ENCODE assay signal across 9 cellular contexts in the genomic region with DNA sequence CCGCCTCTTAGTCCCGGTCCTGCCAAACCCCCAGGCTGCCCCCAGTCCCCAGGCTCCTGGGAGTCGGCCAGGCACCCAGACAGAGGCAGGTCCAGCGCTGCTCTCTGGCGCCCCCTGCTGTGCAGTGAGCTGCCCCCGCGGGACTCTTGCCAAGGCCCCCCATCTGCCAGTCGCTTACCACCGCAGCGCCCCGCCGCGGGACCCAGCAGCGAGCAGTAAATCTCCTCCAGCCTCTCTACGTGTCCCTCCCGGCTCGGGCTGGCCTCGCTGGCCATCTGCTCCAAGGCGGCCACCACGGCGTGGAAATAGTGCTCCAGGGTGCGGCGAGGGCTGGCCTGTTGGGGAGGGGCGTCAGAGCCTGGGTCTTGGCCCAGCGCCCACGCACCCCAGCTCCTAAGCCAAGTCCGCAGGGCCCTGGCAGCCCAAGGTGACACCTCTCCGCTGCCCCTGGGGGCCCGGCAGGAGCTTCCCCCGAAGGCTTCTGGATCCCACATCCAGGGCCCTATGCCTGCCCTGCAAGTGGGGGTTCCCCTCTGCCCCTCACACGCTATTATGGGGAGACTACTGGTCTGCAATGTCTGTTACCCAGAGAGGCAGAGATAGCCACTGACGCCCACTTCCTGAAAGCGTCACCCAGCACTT. TPM values are rescaled to one million over a fixed set of nuclear protein-coding genes. Genes with fewer than 3 reads are reported as not detected.
DNase-seq lines count a peak whose midpoint lies in the region; ATAC-seq, FAIRE-seq and TF ChIP-seq lines count a peak whose summit lies in the region.
"Had no signal": no experiment of that assay in that cellular context is flagged by ENCODE, and none has a peak within 500 bp of the region (broad histone marks: within the 10 kb centered on the region; RNA-seq: fewer than 3 reads in every experiment).

No MANE protein-coding gene starts in this region.

- dilution Hi-C loops in endothelial cell of umbilical vein (cut with MboI; ENCODE audit: extremely low pct_ligation_motif_present, low sequenced_read_pairs) = no loop called here

- intact Hi-C loops in endothelial cell of umbilical vein (cut with micrococcal nuclease) = no loop called here

- H3K9me1 ChIP-seq in endothelial cell of umbilical vein (replicated peaks; ENCODE audit: control insufficient read depth, extremely low read depth, insufficient read depth, low read length) = no peaks in the 10 kb centered on the region

- TF ChIP-seq POLR2A in GM12892 (IDR thresholded peaks at IDR 0.05; ENCODE audit: low read depth, low read length) = no peak
- TF ChIP-seq POLR2A in endothelial cell of umbilical vein (IDR thresholded peaks at IDR 0.05; ENCODE audit: low read depth, low read length) = no peak

- ATAC-seq in RWPE2 (ENCODE audit: low read depth) (no peak), HG02852 (IDR thresholded peaks at IDR 0.05; ENCODE audit: unreplicated experiment) (no peak), GM21723 (IDR thresholded peaks at IDR 0.05; ENCODE audit: unreplicated experiment) (no peak), GM18868 (IDR thresholded peaks at IDR 0.05; ENCODE audit: unreplicated experiment) (no peak)

- H3K27me3 ChIP-seq in RWPE2 (ENCODE audit: insufficient read depth, poor library complexity, severe bottlenecking) = no peaks in the 10 kb centered on the region
- no peaks in the 10 kb centered on the region for H3K27me3 ChIP-seq in endothelial cell of umbilical vein (ENCODE audit: control insufficient read depth in 2 of 2, insufficient read depth in 2 of 2, low read length in 2 of 2)

- no TSS peak for BruUV-seq in endothelial cell of umbilical vein (replicated peaks; lab: Mats Ljungman, UMichigan)

- H3K27ac ChIP-seq in RWPE2 (ENCODE audit: poor library complexity, severe bottlenecking) (no peak overlapping the region), endothelial cell of umbilical vein (ENCODE audit: insufficient read depth, low read depth, low read length) (no peak overlapping the region)
- H3K27ac ChIP-seq: KMS-11 had no signal

- H3K79me2 ChIP-seq in endothelial cell of umbilical vein (ENCODE audit: control insufficient read depth, insufficient read depth, low read length) = no peaks in the 10 kb centered on the region

- H3K4me1 ChIP-seq in RWPE2 (ENCODE audit: insufficient read depth, poor library complexity, severe bottlenecking) (no peaks in the 10 kb centered on the region), endothelial cell of umbilical vein (ENCODE audit: control insufficient read depth, extremely low read depth, insufficient read depth, low read length) (no peaks in the 10 kb centered on the region)

- POLR2A ChIA-PET in endothelial cell of umbilical vein (lab: Charles Lee) = no interaction called here

- H2AFZ ChIP-seq in endothelial cell of umbilical vein (ENCODE audit: low read depth, low read length) = no peak overlapping the region

- H3K9ac ChIP-seq in endothelial cell of umbilical vein (replicated peaks; ENCODE audit: extremely low read depth, insufficient read depth, low read length) = no peak overlapping the region
- H3K9ac ChIP-seq: KMS-11 had no signal

- FAIRE-seq in GM12892 (lab: Jason Lieb, UNC) (no peak), endothelial cell of umbilical vein (lab: Jason Lieb, UNC) (no peak)

- peak; percentile 42 for TF ChIP-seq CTCF in RWPE2 (IDR thresholded peaks at IDR 0.05; ENCODE audit: poor library complexity, severe bottlenecking)
- TF ChIP-seq CTCF in endothelial cell of umbilical vein (IDR thresholded peaks at IDR 0.05; ENCODE audit: extremely low read depth in 1 of 2, insufficient read depth in 1 of 2, low read depth in 1 of 2, low read length in 2 of 2) = peak; percentile 41 to 50

- no peak overlapping the region for H3K4me2 ChIP-seq in endothelial cell of umbilical vein (ENCODE audit: insufficient read depth, low read length)
- H3K4me2 ChIP-seq: KMS-11 had no signal

- H4K20me1 ChIP-seq in endothelial cell of umbilical vein (replicated peaks; ENCODE audit: control insufficient read depth, extremely low read depth, insufficient read depth, low read length) = no peaks in the 10 kb centered on the region

- H3K36me3 ChIP-seq in RWPE2 (ENCODE audit: low read depth) (no peaks in the 10 kb centered on the region), endothelial cell of umbilical vein (ENCODE audit: control insufficient read depth in 2 of 2, extremely low read depth in 1 of 2, insufficient read depth in 2 of 2, low read length in 2 of 2) (no peaks in the 10 kb centered on the region)

- H3K4me3 ChIP-seq in RWPE2 (ENCODE audit: severe bottlenecking) = no peak overlapping the region
- no peak overlapping the region for H3K4me3 ChIP-seq in endothelial cell of umbilical vein (replicated peaks in 1 of 3; ENCODE audit: insufficient read depth in 1 of 3, low read depth in 1 of 3, low read length in 3 of 3)

- no peaks in the 10 kb centered on the region for H3K9me3 ChIP-seq in RWPE2 (ENCODE audit: severe bottlenecking)
- H3K9me3 ChIP-seq in endothelial cell of umbilical vein (replicated peaks; ENCODE audit: control insufficient read depth, insufficient read depth, low read length) = no peaks in the 10 kb centered on the region

- CTCF ChIA-PET in endothelial cell of umbilical vein (lab: Charles Lee) = interaction anchor here (0.7 to 1.2 kb wide), 2 partner anchors 8 to 258 kb away, joined by 3 read pairs; no protein-coding TSS in a partner anchor

- DNase-seq in GM12892 (ENCODE audit: insufficient read length) (peak; percentile 45), RWPE2 (ENCODE audit: low spot score) (no peak), endothelial cell of umbilical vein (ENCODE audit: low read depth, low spot score) (no peak), GM19240 (ENCODE audit: insufficient read length, low spot score) (no peak)
- peak; percentile 40 to 55 for DNase-seq in stimulated activated CD4-positive, alpha-beta T cell treated with anti-CD3 and anti-CD28 coated beads, Interleukin-2, amount 100 ng/mL, for 48 hours

TF ChIP-seq in endothelial cell of umbilical vein, 7 proteins besides CTCF, POLR2A, EP300 and RAD21:
- no peak for TF ChIP-seq EZH2 (IDR thresholded peaks at IDR 0.05; ENCODE audit: borderline replicate concordance, low read depth, low read length, severe bottlenecking)
- no peak for TF ChIP-seq JUN (IDR thresholded peaks at IDR 0.05; ENCODE audit: borderline replicate concordance, insufficient read depth, insufficient read length, low read depth)
- TF ChIP-seq, protein P1, sequence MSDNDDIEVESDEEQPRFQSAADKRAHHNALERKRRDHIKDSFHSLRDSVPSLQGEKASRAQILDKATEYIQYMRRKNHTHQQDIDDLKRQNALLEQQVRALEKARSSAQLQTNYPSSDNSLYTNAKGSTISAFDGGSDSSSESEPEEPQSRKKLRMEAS (IDR thresholded peaks at IDR 0.05; ENCODE audit: insufficient read depth, insufficient read length) = no peak
- TF ChIP-seq GATA2 (IDR thresholded peaks at IDR 0.05; ENCODE audit: insufficient read depth, insufficient read length, low read depth, low read length) = no peak
- no peak for TF ChIP-seq MYC (IDR thresholded peaks at IDR 0.05; ENCODE audit: low read depth, low read length)
- no peak for TF ChIP-seq POLR2AphosphoS5 (IDR thresholded peaks at IDR 0.05; ENCODE audit: insufficient read depth, low read depth, low read length)
- TF ChIP-seq FOS (IDR thresholded peaks at IDR 0.05; ENCODE audit: borderline replicate concordance, insufficient read depth, low read length) = no peak

RNA-seq across cellular contexts. Expression of a gene that starts 33.7 kb away (rescaled TPM):
- 2.0 TPM for polyA plus RNA-seq in GM12892 (2012; ENCODE audit: missing spikeins)
- total RNA-seq in endothelial cell of umbilical vein = not detected in 2 replicates
- polyA plus RNA-seq in endothelial cell of umbilical vein = not detected in 2 replicates
- polyA plus RNA-seq in endothelial cell of umbilical vein (2011; cell fraction: cytosol; rRNA removed) = not detected in 2 replicates
- polyA plus RNA-seq in endothelial cell of umbilical vein (2011; cell fraction: nucleus; rRNA removed) = not detected in 2 replicates
- polyA plus RNA-seq in endothelial cell of umbilical vein (2012) = not detected in 2 replicates
- not detected in 2 replicates for polyA minus RNA-seq in endothelial cell of umbilical vein
- polyA minus RNA-seq in endothelial cell of umbilical vein (2011; cell fraction: cytosol; rRNA and poly(A)+ RNA removed) = not detected
- not detected in 2 replicates for polyA minus RNA-seq in endothelial cell of umbilical vein (2011; cell fraction: nucleus; rRNA and poly(A)+ RNA removed)

RNA-seq across cellular contexts. Expression of a gene that starts 34.6 kb away (rescaled TPM):
- 81.7 TPM for polyA plus RNA-seq in GM12892 (2012; ENCODE audit: missing spikeins)
- total RNA-seq in endothelial cell of umbilical vein = not detected in 2 replicates
- not detected in 2 replicates for polyA plus RNA-seq in endothelial cell of umbilical vein
- not detected in 2 replicates for polyA plus RNA-seq in endothelial cell of umbilical vein (2011; cell fraction: cytosol; rRNA removed)
- not detected in 2 replicates for polyA plus RNA-seq in endothelial cell of umbilical vein (2011; cell fraction: nucleus; rRNA removed)
- polyA plus RNA-seq in endothelial cell of umbilical vein (2012) = not detected in 2 replicates
- polyA minus RNA-seq in endothelial cell of umbilical vein = not detected in 2 replicates
- polyA minus RNA-seq in endothelial cell of umbilical vein (2011; cell fraction: cytosol; rRNA and poly(A)+ RNA removed) = not detected
- polyA minus RNA-seq in endothelial cell of umbilical vein (2011; cell fraction: nucleus; rRNA and poly(A)+ RNA removed) = not detected in 2 replicates

Comparison
In these comparisons a context has a peak if more than half of its experiments do, and no peak if none do; other contexts are left out.
1. DNase-seq: peak in GM12892 (single experiment) and stimulated activated CD4-positive, alpha-beta T cell treated with anti-CD3 and anti-CD28 coated beads, Interleukin-2, amount 100 ng/mL, for 48 hours (2 of 2); none in RWPE2 (single experiment), endothelial cell of umbilical vein (single experiment) and GM19240 (single experiment).